Comparison of ENCODE assay signal across 1 cellular context in genomic region chr11:2989551-2989950, GRCh38.
TF ChIP-seq lines count a peak whose summit lies in the region.

No MANE protein-coding gene starts in this region.

TF ChIP-seq in GM12878, 131 proteins besides CTCF, POLR2A, EP300 and RAD21:
- TF ChIP-seq ELK1 (IDR thresholded peaks at IDR 0.05; ENCODE audit: low read depth, low read length) (no peak), CREM (IDR thresholded peaks at IDR 0.05; ENCODE audit: low read depth) (no peak), RUNX3 (IDR thresholded peaks at IDR 0.05; ENCODE audit: low read length) (peak; percentile 69), MLLT1 (IDR thresholded peaks at IDR 0.05) (0 out of 2 replicates have a peak, but pooled peaks have one; percentile 36), MXI1 (IDR thresholded peaks at IDR 0.05; ENCODE audit: low read depth, low read length) (0 out of 2 replicates have a peak, but pooled peaks have one; percentile 1)
